Comparison of ENCODE assay signal across 1 cellular context in the genomic region with DNA sequence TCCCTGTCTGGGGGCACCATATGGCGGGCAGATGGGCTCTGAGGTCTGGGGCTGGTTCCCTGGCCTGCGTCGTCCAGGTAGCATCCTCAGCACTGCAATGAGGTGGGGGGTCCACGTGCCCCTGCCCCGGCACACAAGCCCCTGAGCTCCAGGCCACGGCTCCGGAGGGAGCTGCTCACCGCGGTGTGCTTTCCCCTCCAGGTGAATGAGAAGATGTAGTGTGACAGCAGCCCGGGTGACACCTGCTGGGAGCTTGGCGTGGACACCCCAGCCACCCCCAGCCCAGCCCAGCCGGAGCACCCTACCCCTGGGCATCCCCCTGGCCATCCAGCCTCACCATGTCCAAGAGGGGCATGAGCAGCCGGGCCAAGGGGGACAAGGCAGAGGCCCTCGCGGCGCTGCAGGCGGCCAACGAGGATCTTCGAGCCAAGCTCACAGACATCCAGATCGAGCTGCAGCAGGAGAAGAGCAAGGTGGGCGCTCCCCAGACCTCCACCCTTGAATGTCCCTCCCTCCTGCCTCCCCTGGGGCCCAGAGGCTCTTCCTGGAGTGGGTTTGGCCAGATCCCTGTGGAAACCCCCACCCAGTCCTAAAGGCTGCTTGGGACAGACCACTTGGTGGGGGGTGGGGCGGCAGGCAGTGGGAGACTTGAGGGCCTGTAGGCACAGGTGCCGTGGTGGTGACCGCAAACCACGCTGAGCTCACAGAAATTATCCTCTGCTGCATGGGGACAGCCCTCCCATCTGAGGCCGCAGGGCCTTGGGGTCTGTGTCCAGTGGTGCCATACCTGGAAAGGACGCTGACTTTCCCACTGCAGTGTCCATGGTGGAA.
TF ChIP-seq lines count a peak whose summit lies in the region.

No MANE protein-coding gene starts in this region.

TF ChIP-seq in H1, 55 proteins besides CTCF, POLR2A, EP300 and RAD21:
- TF ChIP-seq SAP30 (IDR thresholded peaks at IDR 0.05; ENCODE audit: insufficient read depth, insufficient replicate concordance, low read length) (no peak), SP1 (IDR thresholded peaks at IDR 0.05; ENCODE audit: low read depth, low read length) (no peak), JUN (IDR thresholded peaks at IDR 0.05; ENCODE audit: low read depth, low read length) (no peak), SP4 (IDR thresholded peaks at IDR 0.05; ENCODE audit: low read length) (no peak), POLR2AphosphoS5 (IDR thresholded peaks at IDR 0.05; ENCODE audit: low read depth, low read length) (no peak), POU5F1 (IDR thresholded peaks at IDR 0.05; ENCODE audit: low read depth, low read length) (no peak), NANOG (IDR thresholded peaks at IDR 0.05; ENCODE audit: insufficient read depth, low read depth, low read length, poor library complexity, severe bottlenecking) (no peak), YY1 (IDR thresholded peaks at IDR 0.05; ENCODE audit: low read depth, low read length) (no peak)
